In the genomic region with DNA sequence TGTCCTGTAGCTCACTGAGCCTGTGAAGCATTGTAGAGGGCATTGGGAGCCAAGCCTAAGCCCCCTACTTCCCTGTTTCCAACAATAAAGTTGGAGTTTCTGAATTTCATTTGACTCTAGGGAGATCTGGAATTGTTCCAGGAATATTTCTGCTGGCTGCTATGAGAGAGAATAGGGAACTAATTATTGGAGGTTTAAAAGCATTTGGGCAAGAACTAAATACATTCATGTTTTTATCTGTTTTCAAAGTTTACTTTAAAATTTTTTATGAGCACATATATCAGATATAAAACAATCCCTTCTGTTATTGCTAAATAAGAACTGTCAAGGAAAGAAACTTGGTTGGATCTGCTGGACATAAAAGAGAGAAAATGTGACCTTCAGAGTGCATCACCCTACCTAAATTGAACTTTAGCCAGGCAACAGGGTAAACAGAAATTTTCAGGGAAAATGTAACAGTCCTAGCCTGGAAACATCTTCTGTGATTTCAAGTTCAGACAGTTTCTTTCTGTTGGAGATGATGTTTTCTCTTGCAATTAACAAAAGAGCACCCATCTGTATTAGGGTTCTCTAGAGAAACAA, we compare ENCODE assay signal across 28 cellular contexts. TPM values are rescaled to one million over a fixed set of nuclear protein-coding genes. Genes with fewer than 3 reads are reported as not detected.
"Had no signal": no experiment of that assay in that cellular context is flagged by ENCODE, and none has a peak within 500 bp of the region (broad histone marks: within the 10 kb centered on the region; RNA-seq: fewer than 3 reads in every experiment).

No MANE protein-coding gene starts in this region.

- H3K4me3 ChIP-seq: heart left ventricle, left lung, pancreas, prostate gland, smooth muscle cell, stomach, thyroid gland, upper lobe of right lung had no signal

- H3K36me3 ChIP-seq: heart left ventricle, left lung, pancreas, prostate gland, stomach, thyroid gland, upper lobe of right lung had no signal

- H3K36me3 Mint-ChIP-seq: activated naive CD4-positive, alpha-beta T cell treated with anti-CD3 and anti-CD28 coated beads, Interleukin-2, amount 50 U/mL, for 24 hours; stimulated activated naive B cell treated with anti-CD40 and anti-IgM and Interleukin-4, amounts not matched to agents 10 μg/mL and 1 μg/mL and 100 μg/mL, for 72 hours; WTC11 had no signal

- DNase-seq: activated CD4-positive, alpha-beta T cell treated with anti-CD3 and anti-CD28 coated beads for 1 hour; activated CD4-positive, alpha-beta T cell treated with anti-CD3 and anti-CD28 coated beads, Interleukin-2, amount 10 ng/mL, durations not matched to agents 7 days and 5 days; activated CD8-positive, alpha-beta T cell treated with anti-CD3 and anti-CD28 coated beads for 36 hours; activated T-cell treated with anti-CD3 and anti-CD28 coated beads, Interleukin-2, amount 50 U/mL, for 48 hours; anterior cingulate cortex; dermis blood vessel endothelial cell; effector CD4-positive, alpha-beta T cell; heart left ventricle; left lung; naive B cell; pancreas; retina; stimulated activated CD4-positive, alpha-beta T cell treated with anti-CD3 and anti-CD28 coated beads, Interleukin-1b, Interleukin-23, amount 100 ng/mL, for 48 hours; stimulated activated naive B cell treated with anti-CD40 and anti-IgM and Interleukin-4, amounts not matched to agents 10 μg/mL and 1 μg/mL and 100 μg/mL, for 72 hours; stomach; T-helper 2 cell; thyroid gland; upper lobe of right lung had no signal

- H3K4me1 Mint-ChIP-seq: activated CD4-positive, alpha-beta T cell treated with anti-CD3 and anti-CD28 coated beads, Interleukin-2, amount 10 ng/mL, durations not matched to agents 7 days and 5 days; activated naive CD4-positive, alpha-beta T cell treated with anti-CD3 and anti-CD28 coated beads, Interleukin-2, amount 50 U/mL, for 24 hours; naive B cell; stimulated activated naive B cell treated with anti-CD40 and anti-IgM and Interleukin-4, amounts not matched to agents 10 μg/mL and 1 μg/mL and 100 μg/mL, for 72 hours had no signal

- H3K27ac ChIP-seq: heart left ventricle, left lung, pancreas, prostate gland, stomach, thyroid gland, upper lobe of right lung had no signal

- H3K4me1 ChIP-seq: pancreas, prostate gland, stomach, thyroid gland, upper lobe of right lung had no signal

- H3K27me3 ChIP-seq: heart left ventricle, thyroid gland had no signal

- H3K4me3 Mint-ChIP-seq: activated CD4-positive, alpha-beta T cell treated with anti-CD3 and anti-CD28 coated beads, Interleukin-2, amount 10 ng/mL, durations not matched to agents 7 days and 5 days; activated CD8-positive, alpha-beta T cell treated with anti-CD3 and anti-CD28 coated beads for 36 hours; activated naive CD4-positive, alpha-beta T cell treated with anti-CD3 and anti-CD28 coated beads, Interleukin-2, amount 50 U/mL, for 24 hours; naive B cell; stimulated activated naive B cell treated with anti-CD40 and anti-IgM and Interleukin-4, amounts not matched to agents 10 μg/mL and 1 μg/mL and 100 μg/mL, for 72 hours; WTC11 had no signal

- ATAC-seq: activated CD8-positive, alpha-beta T cell treated with anti-CD3 and anti-CD28 coated beads for 36 hours; left lung; stimulated activated naive B cell treated with anti-CD40 and anti-IgM and Interleukin-4, amounts not matched to agents 10 μg/mL and 1 μg/mL and 100 μg/mL, for 72 hours; upper lobe of right lung; WTC11 had no signal

- H3K4me2 ChIP-seq: smooth muscle cell had no signal

- H3K27ac Mint-ChIP-seq: activated CD4-positive, alpha-beta T cell treated with anti-CD3 and anti-CD28 coated beads, Interleukin-2, amount 10 ng/mL, durations not matched to agents 7 days and 5 days; activated CD8-positive, alpha-beta T cell treated with anti-CD3 and anti-CD28 coated beads for 36 hours; activated naive CD4-positive, alpha-beta T cell treated with anti-CD3 and anti-CD28 coated beads, Interleukin-2, amount 50 U/mL, for 24 hours; activated T-helper 2 cell treated with anti-CD3 and anti-CD28 coated beads, Interferon-gamma antibody, Interleukin-2, Interleukin-4, amounts not matched to agents 10 μg/mL and 5 μg/mL and 100 μg/mL, durations not matched to agents 14 hours and 24 hours and 36 hours; naive B cell; stimulated activated naive B cell treated with anti-CD40 and anti-IgM and Interleukin-4, amounts not matched to agents 10 μg/mL and 1 μg/mL and 100 μg/mL, for 72 hours; WTC11 had no signal

- H3K9me3 Mint-ChIP-seq: activated CD4-positive, alpha-beta T cell treated with anti-CD3 and anti-CD28 coated beads, Interleukin-2, amount 10 ng/mL, durations not matched to agents 7 days and 5 days; activated T-helper 2 cell treated with anti-CD3 and anti-CD28 coated beads, Interferon-gamma antibody, Interleukin-2, Interleukin-4, amounts not matched to agents 10 μg/mL and 5 μg/mL and 100 μg/mL, durations not matched to agents 14 hours and 24 hours and 36 hours had no signal

- H3K9me3 ChIP-seq: left lung, pancreas, prostate gland, stomach, thyroid gland, upper lobe of right lung had no signal

RNA-seq across cellular contexts. Expression of a gene that starts 19.3 kb away (rescaled TPM):
- total RNA-seq: activated CD4-positive, alpha-beta T cell treated with anti-CD3 and anti-CD28 coated beads, Interleukin-2, amount 10 ng/mL, durations not matched to agents 7 days and 5 days; activated CD8-positive, alpha-beta T cell treated with anti-CD3 and anti-CD28 coated beads for 36 hours; activated T-helper 2 cell treated with anti-CD3 and anti-CD28 coated beads, Interferon-gamma antibody, Interleukin-2, Interleukin-4, amounts not matched to agents 10 μg/mL and 5 μg/mL and 100 μg/mL, durations not matched to agents 14 hours and 24 hours and 36 hours; dermis blood vessel endothelial cell; epithelial cell of proximal tubule; heart left ventricle; kidney epithelial cell; left lung; lung microvascular endothelial cell; pancreas; prostate gland; smooth muscle cell; stomach; thyroid gland; upper lobe of right lung; WTC11 had no signal
- polyA plus RNA-seq: adipose tissue, heart left ventricle, neural cell, pancreas, smooth muscle cell, stomach had no signal

RNA-seq across cellular contexts. Expression of a gene that starts 54.7 kb away (rescaled TPM):
- total RNA-seq: activated CD8-positive, alpha-beta T cell treated with anti-CD3 and anti-CD28 coated beads for 36 hours; activated T-helper 2 cell treated with anti-CD3 and anti-CD28 coated beads, Interferon-gamma antibody, Interleukin-2, Interleukin-4, amounts not matched to agents 10 μg/mL and 5 μg/mL and 100 μg/mL, durations not matched to agents 14 hours and 24 hours and 36 hours had no signal
